1 cellular context compared by ENCODE assay signal in the genomic region with DNA sequence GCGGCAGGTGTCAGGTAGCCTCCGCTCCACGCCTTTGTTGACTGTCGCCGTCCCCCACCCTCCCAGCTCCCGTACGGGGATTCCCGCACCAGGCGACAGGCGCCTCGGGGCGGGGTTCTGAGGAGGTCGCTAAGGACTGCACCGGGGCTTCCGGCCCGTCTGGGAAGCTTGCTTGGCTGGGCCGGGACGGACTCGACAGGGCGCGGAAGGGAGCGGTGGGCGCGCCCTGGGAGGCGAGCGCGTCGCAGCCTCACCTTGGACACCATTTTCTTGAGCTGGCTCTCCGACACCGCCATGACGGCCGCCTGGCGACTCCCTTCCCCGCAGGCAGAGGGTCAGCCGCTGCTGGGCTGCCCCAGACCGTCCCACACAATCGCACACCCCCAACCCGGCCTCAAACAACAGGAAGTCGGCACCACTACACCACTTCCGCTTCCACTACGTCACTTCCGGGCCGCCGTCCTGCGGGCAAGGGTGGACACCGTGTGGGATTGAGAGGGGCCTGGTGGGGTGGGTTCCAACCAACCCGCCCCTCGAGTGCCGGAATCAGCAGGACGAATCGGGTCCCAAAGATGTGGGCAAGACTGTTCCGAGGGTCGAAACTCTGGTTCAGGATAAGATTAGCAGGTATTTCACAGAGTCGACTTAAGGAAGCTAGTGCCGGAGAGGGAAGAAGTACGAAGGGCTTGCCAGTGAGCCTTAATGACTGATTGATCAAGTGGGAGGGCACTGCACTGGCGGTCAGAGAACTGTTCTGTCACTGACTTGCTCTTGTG.
TF ChIP-seq lines count a peak whose summit lies in the region.

A gene with protein sequence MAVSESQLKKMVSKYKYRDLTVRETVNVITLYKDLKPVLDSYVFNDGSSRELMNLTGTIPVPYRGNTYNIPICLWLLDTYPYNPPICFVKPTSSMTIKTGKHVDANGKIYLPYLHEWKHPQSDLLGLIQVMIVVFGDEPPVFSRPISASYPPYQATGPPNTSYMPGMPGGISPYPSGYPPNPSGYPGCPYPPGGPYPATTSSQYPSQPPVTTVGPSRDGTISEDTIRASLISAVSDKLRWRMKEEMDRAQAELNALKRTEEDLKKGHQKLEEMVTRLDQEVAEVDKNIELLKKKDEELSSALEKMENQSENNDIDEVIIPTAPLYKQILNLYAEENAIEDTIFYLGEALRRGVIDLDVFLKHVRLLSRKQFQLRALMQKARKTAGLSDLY (minus strand): TSS at position 422 of the 776 bp plus-strand sequence. CDS start 126 bp downstream, at position 296.

TF ChIP-seq in HepG2, 621 proteins besides CTCF, POLR2A, EP300 and RAD21 (continued from another document and continues in another):
- TF ChIP-seq, protein P1, sequence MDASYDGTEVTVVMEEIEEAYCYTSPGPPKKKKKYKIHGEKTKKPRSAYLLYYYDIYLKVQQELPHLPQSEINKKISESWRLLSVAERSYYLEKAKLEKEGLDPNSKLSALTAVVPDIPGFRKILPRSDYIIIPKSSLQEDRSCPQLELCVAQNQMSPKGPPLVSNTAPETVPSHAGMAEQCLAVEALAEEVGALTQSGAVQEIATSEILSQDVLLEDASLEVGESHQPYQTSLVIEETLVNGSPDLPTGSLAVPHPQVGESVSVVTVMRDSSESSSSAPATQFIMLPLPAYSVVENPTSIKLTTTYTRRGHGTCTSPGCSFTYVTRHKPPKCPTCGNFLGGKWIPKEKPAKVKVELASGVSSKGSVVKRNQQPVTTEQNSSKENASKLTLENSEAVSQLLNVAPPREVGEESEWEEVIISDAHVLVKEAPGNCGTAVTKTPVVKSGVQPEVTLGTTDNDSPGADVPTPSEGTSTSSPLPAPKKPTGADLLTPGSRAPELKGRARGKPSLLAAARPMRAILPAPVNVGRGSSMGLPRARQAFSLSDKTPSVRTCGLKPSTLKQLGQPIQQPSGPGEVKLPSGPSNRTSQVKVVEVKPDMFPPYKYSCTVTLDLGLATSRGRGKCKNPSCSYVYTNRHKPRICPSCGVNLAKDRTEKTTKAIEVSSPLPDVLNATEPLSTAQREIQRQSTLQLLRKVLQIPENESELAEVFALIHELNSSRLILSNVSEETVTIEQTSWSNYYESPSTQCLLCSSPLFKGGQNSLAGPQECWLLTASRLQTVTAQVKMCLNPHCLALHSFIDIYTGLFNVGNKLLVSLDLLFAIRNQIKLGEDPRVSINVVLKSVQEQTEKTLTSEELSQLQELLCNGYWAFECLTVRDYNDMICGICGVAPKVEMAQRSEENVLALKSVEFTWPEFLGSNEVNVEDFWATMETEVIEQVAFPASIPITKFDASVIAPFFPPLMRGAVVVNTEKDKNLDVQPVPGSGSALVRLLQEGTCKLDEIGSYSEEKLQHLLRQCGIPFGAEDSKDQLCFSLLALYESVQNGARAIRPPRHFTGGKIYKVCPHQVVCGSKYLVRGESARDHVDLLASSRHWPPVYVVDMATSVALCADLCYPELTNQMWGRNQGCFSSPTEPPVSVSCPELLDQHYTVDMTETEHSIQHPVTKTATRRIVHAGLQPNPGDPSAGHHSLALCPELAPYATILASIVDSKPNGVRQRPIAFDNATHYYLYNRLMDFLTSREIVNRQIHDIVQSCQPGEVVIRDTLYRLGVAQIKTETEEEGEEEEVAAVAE (CRISPR knock-in tag; IDR thresholded peaks at IDR 0.05; ENCODE audit: borderline replicate concordance): no peak; the same call in 1 of the 2 replicates
- no peak for TF ChIP-seq ZNF253 (CRISPR knock-in tag; IDR thresholded peaks at IDR 0.05; ENCODE audit: borderline replicate concordance)
- TF ChIP-seq CEBPG (CRISPR knock-in tag; IDR thresholded peaks at IDR 0.05): 0 out of 2 replicates have a peak, but pooled peaks have one; percentile 0
- TF ChIP-seq, protein P2, sequence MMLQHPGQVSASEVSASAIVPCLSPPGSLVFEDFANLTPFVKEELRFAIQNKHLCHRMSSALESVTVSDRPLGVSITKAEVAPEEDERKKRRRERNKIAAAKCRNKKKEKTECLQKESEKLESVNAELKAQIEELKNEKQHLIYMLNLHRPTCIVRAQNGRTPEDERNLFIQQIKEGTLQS (CRISPR knock-in tag; IDR thresholded peaks at IDR 0.05): peak; percentile 45; the same call in 1 of the 2 replicates
- TF ChIP-seq, protein P3, sequence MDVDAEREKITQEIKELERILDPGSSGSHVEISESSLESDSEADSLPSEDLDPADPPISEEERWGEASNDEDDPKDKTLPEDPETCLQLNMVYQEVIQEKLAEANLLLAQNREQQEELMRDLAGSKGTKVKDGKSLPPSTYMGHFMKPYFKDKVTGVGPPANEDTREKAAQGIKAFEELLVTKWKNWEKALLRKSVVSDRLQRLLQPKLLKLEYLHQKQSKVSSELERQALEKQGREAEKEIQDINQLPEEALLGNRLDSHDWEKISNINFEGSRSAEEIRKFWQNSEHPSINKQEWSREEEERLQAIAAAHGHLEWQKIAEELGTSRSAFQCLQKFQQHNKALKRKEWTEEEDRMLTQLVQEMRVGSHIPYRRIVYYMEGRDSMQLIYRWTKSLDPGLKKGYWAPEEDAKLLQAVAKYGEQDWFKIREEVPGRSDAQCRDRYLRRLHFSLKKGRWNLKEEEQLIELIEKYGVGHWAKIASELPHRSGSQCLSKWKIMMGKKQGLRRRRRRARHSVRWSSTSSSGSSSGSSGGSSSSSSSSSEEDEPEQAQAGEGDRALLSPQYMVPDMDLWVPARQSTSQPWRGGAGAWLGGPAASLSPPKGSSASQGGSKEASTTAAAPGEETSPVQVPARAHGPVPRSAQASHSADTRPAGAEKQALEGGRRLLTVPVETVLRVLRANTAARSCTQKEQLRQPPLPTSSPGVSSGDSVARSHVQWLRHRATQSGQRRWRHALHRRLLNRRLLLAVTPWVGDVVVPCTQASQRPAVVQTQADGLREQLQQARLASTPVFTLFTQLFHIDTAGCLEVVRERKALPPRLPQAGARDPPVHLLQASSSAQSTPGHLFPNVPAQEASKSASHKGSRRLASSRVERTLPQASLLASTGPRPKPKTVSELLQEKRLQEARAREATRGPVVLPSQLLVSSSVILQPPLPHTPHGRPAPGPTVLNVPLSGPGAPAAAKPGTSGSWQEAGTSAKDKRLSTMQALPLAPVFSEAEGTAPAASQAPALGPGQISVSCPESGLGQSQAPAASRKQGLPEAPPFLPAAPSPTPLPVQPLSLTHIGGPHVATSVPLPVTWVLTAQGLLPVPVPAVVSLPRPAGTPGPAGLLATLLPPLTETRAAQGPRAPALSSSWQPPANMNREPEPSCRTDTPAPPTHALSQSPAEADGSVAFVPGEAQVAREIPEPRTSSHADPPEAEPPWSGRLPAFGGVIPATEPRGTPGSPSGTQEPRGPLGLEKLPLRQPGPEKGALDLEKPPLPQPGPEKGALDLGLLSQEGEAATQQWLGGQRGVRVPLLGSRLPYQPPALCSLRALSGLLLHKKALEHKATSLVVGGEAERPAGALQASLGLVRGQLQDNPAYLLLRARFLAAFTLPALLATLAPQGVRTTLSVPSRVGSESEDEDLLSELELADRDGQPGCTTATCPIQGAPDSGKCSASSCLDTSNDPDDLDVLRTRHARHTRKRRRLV (CRISPR knock-in tag; IDR thresholded peaks at IDR 0.05): peak; percentile 66; the same call in 1 of the 2 replicates
- TF ChIP-seq ZNF605 (CRISPR knock-in tag; IDR thresholded peaks at IDR 0.05): peak; percentile 96; the same call in 1 of the 2 replicates
- TF ChIP-seq ZNF713 (CRISPR knock-in tag; IDR thresholded peaks at IDR 0.05): peak; percentile 95; the same call in 1 of the 2 replicates
- TF ChIP-seq PITX1 (CRISPR knock-in tag; IDR thresholded peaks at IDR 0.05): peak; percentile 72
- TF ChIP-seq, protein P4, sequence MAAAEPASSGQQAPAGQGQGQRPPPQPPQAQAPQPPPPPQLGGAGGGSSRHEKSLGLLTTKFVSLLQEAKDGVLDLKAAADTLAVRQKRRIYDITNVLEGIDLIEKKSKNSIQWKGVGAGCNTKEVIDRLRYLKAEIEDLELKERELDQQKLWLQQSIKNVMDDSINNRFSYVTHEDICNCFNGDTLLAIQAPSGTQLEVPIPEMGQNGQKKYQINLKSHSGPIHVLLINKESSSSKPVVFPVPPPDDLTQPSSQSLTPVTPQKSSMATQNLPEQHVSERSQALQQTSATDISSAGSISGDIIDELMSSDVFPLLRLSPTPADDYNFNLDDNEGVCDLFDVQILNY (CRISPR knock-in tag; conservative IDR thresholded peaks at IDR 0.05): peak; percentile 65; the same call in 1 of the 2 replicates
- TF ChIP-seq, protein P5, sequence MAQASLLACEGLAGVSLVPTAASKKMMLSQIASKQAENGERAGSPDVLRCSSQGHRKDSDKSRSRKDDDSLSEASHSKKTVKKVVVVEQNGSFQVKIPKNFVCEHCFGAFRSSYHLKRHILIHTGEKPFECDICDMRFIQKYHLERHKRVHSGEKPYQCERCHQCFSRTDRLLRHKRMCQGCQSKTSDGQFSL (CRISPR knock-in tag; IDR thresholded peaks at IDR 0.05): peak; percentile 89
- TF ChIP-seq FOXK2 (IDR thresholded peaks at IDR 0.05): no peak
- TF ChIP-seq KDM1A (CRISPR knock-in tag; IDR thresholded peaks at IDR 0.05): no peak
- peak; percentile 18; the same call in 1 of the 2 replicates for TF ChIP-seq ZNF550 (CRISPR knock-in tag; IDR thresholded peaks at IDR 0.05; ENCODE audit: borderline replicate concordance)
- TF ChIP-seq CEBPB (IDR thresholded peaks at IDR 0.05; ENCODE audit: borderline replicate concordance, low read depth, low read length): no peak
- TF ChIP-seq HMG20A (CRISPR knock-in tag; IDR thresholded peaks at IDR 0.05; ENCODE audit: borderline replicate concordance): no peak; the same call in 1 of the 2 replicates
- TF ChIP-seq HDAC1 (CRISPR knock-in tag; IDR thresholded peaks at IDR 0.05): peak; percentile 93
- peak; percentile 80; the same call in 1 of the 2 replicates for TF ChIP-seq GLI4 (CRISPR knock-in tag; IDR thresholded peaks at IDR 0.05; ENCODE audit: borderline replicate concordance)
- peak; percentile 87 for TF ChIP-seq TBX2 (CRISPR knock-in tag; IDR thresholded peaks at IDR 0.05; ENCODE audit: borderline replicate concordance)
- TF ChIP-seq, protein P6, sequence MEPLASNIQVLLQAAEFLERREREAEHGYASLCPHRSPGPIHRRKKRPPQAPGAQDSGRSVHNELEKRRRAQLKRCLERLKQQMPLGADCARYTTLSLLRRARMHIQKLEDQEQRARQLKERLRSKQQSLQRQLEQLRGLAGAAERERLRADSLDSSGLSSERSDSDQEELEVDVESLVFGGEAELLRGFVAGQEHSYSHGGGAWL (CRISPR knock-in tag; IDR thresholded peaks at IDR 0.05): peak; percentile 96
- TF ChIP-seq ATM (IDR thresholded peaks at IDR 0.05; ENCODE audit: borderline replicate concordance): no peak
- peak; percentile 72 for TF ChIP-seq XRCC5 (optimal IDR thresholded peaks at IDR 0.05; ENCODE audit: low read length)
- no peak for TF ChIP-seq RBAK (CRISPR knock-in tag; IDR thresholded peaks at IDR 0.05)
- TF ChIP-seq SETDB1 (CRISPR knock-in tag; IDR thresholded peaks at IDR 0.05; ENCODE audit: borderline replicate concordance): no peak
- peak; percentile 77; the same call in 1 of the 2 replicates for TF ChIP-seq ZFP36L2 (CRISPR knock-in tag; IDR thresholded peaks at IDR 0.05)
- no peak for TF ChIP-seq SMARCC2 (IDR thresholded peaks at IDR 0.05)
- TF ChIP-seq NFYC (CRISPR knock-in tag; IDR thresholded peaks at IDR 0.05): no peak; the same call in 1 of the 2 replicates
- no peak for TF ChIP-seq ZFP37 (CRISPR knock-in tag; IDR thresholded peaks at IDR 0.05; ENCODE audit: borderline replicate concordance)
- peak; percentile 75; the same call in 1 of the 2 replicates for TF ChIP-seq KMT2A (CRISPR knock-in tag; IDR thresholded peaks at IDR 0.05)
- TF ChIP-seq HOXA7 (CRISPR knock-in tag; IDR thresholded peaks at IDR 0.05): no peak
- TF ChIP-seq ZNF850 (CRISPR knock-in tag; conservative IDR thresholded peaks at IDR 0.05): no peak
- TF ChIP-seq IRX3 (CRISPR knock-in tag; IDR thresholded peaks at IDR 0.05; ENCODE audit: borderline replicate concordance, low read depth): no peak
- TF ChIP-seq SKI (IDR thresholded peaks at IDR 0.05; ENCODE audit: partially characterized antibody): no peak
- TF ChIP-seq EZH2 (conservative IDR thresholded peaks at IDR 0.05; ENCODE audit: low read depth, low read length): no peak
- no peak; the same call in 1 of the 2 replicates for TF ChIP-seq ETV6 (CRISPR knock-in tag; conservative IDR thresholded peaks at IDR 0.05)
- TF ChIP-seq ZNF343 (CRISPR knock-in tag; IDR thresholded peaks at IDR 0.05): peak; percentile 87; the same call in 1 of the 2 replicates
- TF ChIP-seq NFE2 (CRISPR knock-in tag; IDR thresholded peaks at IDR 0.05): no peak
- TF ChIP-seq ATF4 (CRISPR knock-in tag; IDR thresholded peaks at IDR 0.05): peak in 1 of 2 experiments; percentile 56; a peak in 1 of 4 replicates
- TF ChIP-seq SRSF9 (IDR thresholded peaks at IDR 0.05; ENCODE audit: borderline replicate concordance, insufficient read depth, low read depth, low read length, poor library complexity, severe bottlenecking): no peak
- TF ChIP-seq HMGA1 (CRISPR knock-in tag; conservative IDR thresholded peaks at IDR 0.05): no peak
- no peak; the same call in 1 of the 2 replicates for TF ChIP-seq ZSCAN9 (CRISPR knock-in tag; IDR thresholded peaks at IDR 0.05; ENCODE audit: borderline replicate concordance)
- no peak for TF ChIP-seq SRSF4 (IDR thresholded peaks at IDR 0.05; ENCODE audit: low read depth, low read length, poor library complexity, severe bottlenecking)
- no peak for TF ChIP-seq MZF1 (CRISPR knock-in tag; IDR thresholded peaks at IDR 0.05; ENCODE audit: borderline replicate concordance)
- TF ChIP-seq SMAD9 (CRISPR knock-in tag; IDR thresholded peaks at IDR 0.05): peak; percentile 86; the same call in 1 of the 2 replicates
- peak; percentile 99 for TF ChIP-seq PHF8 (CRISPR knock-in tag; IDR thresholded peaks at IDR 0.05)
- peak; percentile 77; the same call in 1 of the 2 replicates for TF ChIP-seq ZNF780A (CRISPR knock-in tag; IDR thresholded peaks at IDR 0.05)
- TF ChIP-seq SOX6 (IDR thresholded peaks at IDR 0.05): no peak
- TF ChIP-seq SOX6 (CRISPR knock-in tag; IDR thresholded peaks at IDR 0.05): peak; percentile 86
- no peak for TF ChIP-seq SYNCRIP (IDR thresholded peaks at IDR 0.05; ENCODE audit: insufficient read depth, low read depth, low read length)
- no peak for TF ChIP-seq ZNF660 (CRISPR knock-in tag; IDR thresholded peaks at IDR 0.05; ENCODE audit: borderline replicate concordance, low read depth)
- no peak for TF ChIP-seq ZNF383 (CRISPR knock-in tag; IDR thresholded peaks at IDR 0.05; ENCODE audit: borderline replicate concordance)
